Comparison of ENCODE assay signal across 1 cellular context in the genomic region with DNA sequence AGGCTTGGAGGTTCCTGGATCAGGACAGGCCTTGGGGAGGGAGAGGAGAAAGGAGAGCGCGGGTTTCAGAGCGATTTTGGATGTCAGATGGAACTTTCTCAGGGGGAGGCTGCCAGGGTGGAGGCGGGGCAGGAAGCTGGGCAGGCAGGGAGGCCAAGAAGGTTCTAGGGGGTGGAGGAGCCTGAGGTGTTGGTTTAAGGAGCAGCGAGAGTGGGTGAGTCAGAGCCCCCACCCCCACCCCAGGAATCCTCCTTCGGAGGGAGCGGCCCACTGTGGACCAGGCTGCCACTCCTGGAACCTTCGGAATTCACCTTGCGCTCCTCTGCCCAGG.
TF ChIP-seq lines count a peak whose summit lies in the region.

No MANE protein-coding gene starts in this region.

TF ChIP-seq in HEK293, 187 proteins besides CTCF, POLR2A, EP300 and RAD21 (continued from another document and continues in another):
- TF ChIP-seq KLF16 (tag by site-specific recombination; IDR thresholded peaks at IDR 0.05) (peak; percentile 62; the same call in 1 of the 2 replicates), ZFHX2 (tag by site-specific recombination; conservative IDR thresholded peaks at IDR 0.05) (peak; percentile 71), ZNF202 (tag by site-specific recombination; IDR thresholded peaks at IDR 0.05; ENCODE audit: borderline replicate concordance) (no peak), YY1 (tag by site-specific recombination; IDR thresholded peaks at IDR 0.05) (no peak), ZNF624 (tag by site-specific recombination; IDR thresholded peaks at IDR 0.05) (no peak), ZBTB7A (tag by site-specific recombination; IDR thresholded peaks at IDR 0.05; ENCODE audit: low read depth) (no peak), MEIS1 (CRISPR knock-in tag; IDR thresholded peaks at IDR 0.05; ENCODE audit: borderline replicate concordance) (no peak), PRDM1 (tag by site-specific recombination; IDR thresholded peaks at IDR 0.05) (peak; percentile 95; the same call in 1 of the 2 replicates), ZNF214 (tag by site-specific recombination; IDR thresholded peaks at IDR 0.05; ENCODE audit: borderline replicate concordance) (no peak), ZNF416 (tag by site-specific recombination; IDR thresholded peaks at IDR 0.05) (no peak), ZNF600 (tag by site-specific recombination; IDR thresholded peaks at IDR 0.05) (peak; percentile 37; the same call in 1 of the 2 replicates), ZNF133 (tag by site-specific recombination; IDR thresholded peaks at IDR 0.05) (no peak), ZNF2 (tag by site-specific recombination; IDR thresholded peaks at IDR 0.05) (no peak), ZNF830 (tag by site-specific recombination; IDR thresholded peaks at IDR 0.05; ENCODE audit: low read depth) (no peak), ZXDB (tag by site-specific recombination; IDR thresholded peaks at IDR 0.05) (no peak), ZNF555 (tag by site-specific recombination; conservative IDR thresholded peaks at IDR 0.05) (no peak), ZNF16 (tag by site-specific recombination; IDR thresholded peaks at IDR 0.05; ENCODE audit: low read depth) (peak; percentile 4; the same call in 1 of the 2 replicates), ZNF670 (tag by site-specific recombination; IDR thresholded peaks at IDR 0.05; ENCODE audit: low read depth) (no peak), HOXC10 (CRISPR knock-in tag; IDR thresholded peaks at IDR 0.05) (no peak), SCRT2 (tag by site-specific recombination; IDR thresholded peaks at IDR 0.05) (no peak), ZNF391 (tag by site-specific recombination; IDR thresholded peaks at IDR 0.05; ENCODE audit: borderline replicate concordance, low read depth) (no peak), ZNF10 (tag by site-specific recombination; IDR thresholded peaks at IDR 0.05) (no peak), ZNF146 (tag by site-specific recombination; IDR thresholded peaks at IDR 0.05) (no peak), ZNF558 (tag by site-specific recombination; IDR thresholded peaks at IDR 0.05) (no peak), ZNF23 (tag by site-specific recombination; IDR thresholded peaks at IDR 0.05; ENCODE audit: borderline replicate concordance) (no peak), ZNF514 (tag by site-specific recombination; IDR thresholded peaks at IDR 0.05) (no peak), ZFP3 (tag by site-specific recombination; IDR thresholded peaks at IDR 0.05; ENCODE audit: low read depth) (no peak), ZNF184 (tag by site-specific recombination; IDR thresholded peaks at IDR 0.05) (no peak), SP3 (tag by site-specific recombination; IDR thresholded peaks at IDR 0.05) (peak; percentile 20; the same call in 1 of the 2 replicates), ZNF629 (tag by site-specific recombination; IDR thresholded peaks at IDR 0.05) (peak; percentile 55; the same call in 1 of the 2 replicates), ZNF585B (tag by site-specific recombination; IDR thresholded peaks at IDR 0.05) (no peak), ZNF292 (tag by site-specific recombination; IDR thresholded peaks at IDR 0.05; ENCODE audit: borderline replicate concordance, low read depth) (no peak), ZNF677 (tag by site-specific recombination; IDR thresholded peaks at IDR 0.05) (no peak), WT1 (tag by site-specific recombination; IDR thresholded peaks at IDR 0.05) (peak; percentile 76; the same call in 1 of the 2 replicates), ZNF37A (tag by site-specific recombination; IDR thresholded peaks at IDR 0.05) (no peak), ZNF239 (tag by site-specific recombination; IDR thresholded peaks at IDR 0.05) (no peak)
- TF ChIP-seq, protein P1, sequence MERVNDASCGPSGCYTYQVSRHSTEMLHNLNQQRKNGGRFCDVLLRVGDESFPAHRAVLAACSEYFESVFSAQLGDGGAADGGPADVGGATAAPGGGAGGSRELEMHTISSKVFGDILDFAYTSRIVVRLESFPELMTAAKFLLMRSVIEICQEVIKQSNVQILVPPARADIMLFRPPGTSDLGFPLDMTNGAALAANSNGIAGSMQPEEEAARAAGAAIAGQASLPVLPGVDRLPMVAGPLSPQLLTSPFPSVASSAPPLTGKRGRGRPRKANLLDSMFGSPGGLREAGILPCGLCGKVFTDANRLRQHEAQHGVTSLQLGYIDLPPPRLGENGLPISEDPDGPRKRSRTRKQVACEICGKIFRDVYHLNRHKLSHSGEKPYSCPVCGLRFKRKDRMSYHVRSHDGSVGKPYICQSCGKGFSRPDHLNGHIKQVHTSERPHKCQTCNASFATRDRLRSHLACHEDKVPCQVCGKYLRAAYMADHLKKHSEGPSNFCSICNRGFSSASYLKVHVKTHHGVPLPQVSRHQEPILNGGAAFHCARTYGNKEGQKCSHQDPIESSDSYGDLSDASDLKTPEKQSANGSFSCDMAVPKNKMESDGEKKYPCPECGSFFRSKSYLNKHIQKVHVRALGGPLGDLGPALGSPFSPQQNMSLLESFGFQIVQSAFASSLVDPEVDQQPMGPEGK (tag by site-specific recombination; IDR thresholded peaks at IDR 0.05), result peak; percentile 62; the same call in 1 of the 2 replicates
- TF ChIP-seq, protein P2, sequence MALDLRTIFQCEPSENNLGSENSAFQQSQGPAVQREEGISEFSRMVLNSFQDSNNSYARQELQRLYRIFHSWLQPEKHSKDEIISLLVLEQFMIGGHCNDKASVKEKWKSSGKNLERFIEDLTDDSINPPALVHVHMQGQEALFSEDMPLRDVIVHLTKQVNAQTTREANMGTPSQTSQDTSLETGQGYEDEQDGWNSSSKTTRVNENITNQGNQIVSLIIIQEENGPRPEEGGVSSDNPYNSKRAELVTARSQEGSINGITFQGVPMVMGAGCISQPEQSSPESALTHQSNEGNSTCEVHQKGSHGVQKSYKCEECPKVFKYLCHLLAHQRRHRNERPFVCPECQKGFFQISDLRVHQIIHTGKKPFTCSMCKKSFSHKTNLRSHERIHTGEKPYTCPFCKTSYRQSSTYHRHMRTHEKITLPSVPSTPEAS (tag by site-specific recombination; IDR thresholded peaks at IDR 0.05), result no peak
- TF ChIP-seq, protein P3, sequence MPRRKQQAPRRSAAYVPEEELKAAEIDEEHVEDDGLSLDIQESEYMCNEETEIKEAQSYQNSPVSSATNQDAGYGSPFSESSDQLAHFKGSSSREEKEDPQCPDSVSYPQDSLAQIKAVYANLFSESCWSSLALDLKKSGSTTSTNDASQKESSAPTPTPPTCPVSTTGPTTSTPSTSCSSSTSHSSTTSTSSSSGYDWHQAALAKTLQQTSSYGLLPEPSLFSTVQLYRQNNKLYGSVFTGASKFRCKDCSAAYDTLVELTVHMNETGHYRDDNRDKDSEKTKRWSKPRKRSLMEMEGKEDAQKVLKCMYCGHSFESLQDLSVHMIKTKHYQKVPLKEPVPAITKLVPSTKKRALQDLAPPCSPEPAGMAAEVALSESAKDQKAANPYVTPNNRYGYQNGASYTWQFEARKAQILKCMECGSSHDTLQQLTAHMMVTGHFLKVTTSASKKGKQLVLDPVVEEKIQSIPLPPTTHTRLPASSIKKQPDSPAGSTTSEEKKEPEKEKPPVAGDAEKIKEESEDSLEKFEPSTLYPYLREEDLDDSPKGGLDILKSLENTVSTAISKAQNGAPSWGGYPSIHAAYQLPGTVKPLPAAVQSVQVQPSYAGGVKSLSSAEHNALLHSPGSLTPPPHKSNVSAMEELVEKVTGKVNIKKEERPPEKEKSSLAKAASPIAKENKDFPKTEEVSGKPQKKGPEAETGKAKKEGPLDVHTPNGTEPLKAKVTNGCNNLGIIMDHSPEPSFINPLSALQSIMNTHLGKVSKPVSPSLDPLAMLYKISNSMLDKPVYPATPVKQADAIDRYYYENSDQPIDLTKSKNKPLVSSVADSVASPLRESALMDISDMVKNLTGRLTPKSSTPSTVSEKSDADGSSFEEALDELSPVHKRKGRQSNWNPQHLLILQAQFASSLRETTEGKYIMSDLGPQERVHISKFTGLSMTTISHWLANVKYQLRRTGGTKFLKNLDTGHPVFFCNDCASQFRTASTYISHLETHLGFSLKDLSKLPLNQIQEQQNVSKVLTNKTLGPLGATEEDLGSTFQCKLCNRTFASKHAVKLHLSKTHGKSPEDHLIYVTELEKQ (tag by site-specific recombination; IDR thresholded peaks at IDR 0.05; ENCODE audit: borderline replicate concordance), result 0 out of 2 replicates have a peak, but pooled peaks have one; percentile 27
- TF ChIP-seq, protein P4, sequence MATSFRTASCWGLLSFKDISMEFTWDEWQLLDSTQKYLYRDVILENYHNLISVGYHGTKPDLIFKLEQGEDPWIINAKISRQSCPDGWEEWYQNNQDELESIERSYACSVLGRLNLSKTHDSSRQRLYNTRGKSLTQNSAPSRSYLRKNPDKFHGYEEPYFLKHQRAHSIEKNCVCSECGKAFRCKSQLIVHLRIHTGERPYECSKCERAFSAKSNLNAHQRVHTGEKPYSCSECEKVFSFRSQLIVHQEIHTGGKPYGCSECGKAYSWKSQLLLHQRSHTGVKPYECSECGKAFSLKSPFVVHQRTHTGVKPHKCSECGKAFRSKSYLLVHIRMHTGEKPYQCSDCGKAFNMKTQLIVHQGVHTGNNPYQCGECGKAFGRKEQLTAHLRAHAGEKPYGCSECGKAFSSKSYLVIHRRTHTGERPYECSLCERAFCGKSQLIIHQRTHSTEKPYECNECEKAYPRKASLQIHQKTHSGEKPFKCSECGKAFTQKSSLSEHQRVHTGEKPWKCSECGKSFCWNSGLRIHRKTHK (tag by site-specific recombination; IDR thresholded peaks at IDR 0.05), result no peak
- TF ChIP-seq, protein P5, sequence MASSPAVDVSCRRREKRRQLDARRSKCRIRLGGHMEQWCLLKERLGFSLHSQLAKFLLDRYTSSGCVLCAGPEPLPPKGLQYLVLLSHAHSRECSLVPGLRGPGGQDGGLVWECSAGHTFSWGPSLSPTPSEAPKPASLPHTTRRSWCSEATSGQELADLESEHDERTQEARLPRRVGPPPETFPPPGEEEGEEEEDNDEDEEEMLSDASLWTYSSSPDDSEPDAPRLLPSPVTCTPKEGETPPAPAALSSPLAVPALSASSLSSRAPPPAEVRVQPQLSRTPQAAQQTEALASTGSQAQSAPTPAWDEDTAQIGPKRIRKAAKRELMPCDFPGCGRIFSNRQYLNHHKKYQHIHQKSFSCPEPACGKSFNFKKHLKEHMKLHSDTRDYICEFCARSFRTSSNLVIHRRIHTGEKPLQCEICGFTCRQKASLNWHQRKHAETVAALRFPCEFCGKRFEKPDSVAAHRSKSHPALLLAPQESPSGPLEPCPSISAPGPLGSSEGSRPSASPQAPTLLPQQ (tag by site-specific recombination; IDR thresholded peaks at IDR 0.05), result no peak
- TF ChIP-seq, protein P6, sequence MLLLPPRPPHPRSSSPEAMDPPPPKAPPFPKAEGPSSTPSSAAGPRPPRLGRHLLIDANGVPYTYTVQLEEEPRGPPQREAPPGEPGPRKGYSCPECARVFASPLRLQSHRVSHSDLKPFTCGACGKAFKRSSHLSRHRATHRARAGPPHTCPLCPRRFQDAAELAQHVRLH (tag by site-specific recombination; IDR thresholded peaks at IDR 0.05), result no peak
- TF ChIP-seq, protein P7, sequence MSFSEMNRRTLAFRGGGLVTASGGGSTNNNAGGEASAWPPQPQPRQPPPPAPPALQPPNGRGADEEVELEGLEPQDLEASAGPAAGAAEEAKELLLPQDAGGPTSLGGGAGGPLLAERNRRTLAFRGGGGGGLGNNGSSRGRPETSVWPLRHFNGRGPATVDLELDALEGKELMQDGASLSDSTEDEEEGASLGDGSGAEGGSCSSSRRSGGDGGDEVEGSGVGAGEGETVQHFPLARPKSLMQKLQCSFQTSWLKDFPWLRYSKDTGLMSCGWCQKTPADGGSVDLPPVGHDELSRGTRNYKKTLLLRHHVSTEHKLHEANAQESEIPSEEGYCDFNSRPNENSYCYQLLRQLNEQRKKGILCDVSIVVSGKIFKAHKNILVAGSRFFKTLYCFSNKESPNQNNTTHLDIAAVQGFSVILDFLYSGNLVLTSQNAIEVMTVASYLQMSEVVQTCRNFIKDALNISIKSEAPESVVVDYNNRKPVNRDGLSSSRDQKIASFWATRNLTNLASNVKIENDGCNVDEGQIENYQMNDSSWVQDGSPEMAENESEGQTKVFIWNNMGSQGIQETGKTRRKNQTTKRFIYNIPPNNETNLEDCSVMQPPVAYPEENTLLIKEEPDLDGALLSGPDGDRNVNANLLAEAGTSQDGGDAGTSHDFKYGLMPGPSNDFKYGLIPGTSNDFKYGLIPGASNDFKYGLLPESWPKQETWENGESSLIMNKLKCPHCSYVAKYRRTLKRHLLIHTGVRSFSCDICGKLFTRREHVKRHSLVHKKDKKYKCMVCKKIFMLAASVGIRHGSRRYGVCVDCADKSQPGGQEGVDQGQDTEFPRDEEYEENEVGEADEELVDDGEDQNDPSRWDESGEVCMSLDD (tag by site-specific recombination; IDR thresholded peaks at IDR 0.05), result no peak
- TF ChIP-seq, protein P8, sequence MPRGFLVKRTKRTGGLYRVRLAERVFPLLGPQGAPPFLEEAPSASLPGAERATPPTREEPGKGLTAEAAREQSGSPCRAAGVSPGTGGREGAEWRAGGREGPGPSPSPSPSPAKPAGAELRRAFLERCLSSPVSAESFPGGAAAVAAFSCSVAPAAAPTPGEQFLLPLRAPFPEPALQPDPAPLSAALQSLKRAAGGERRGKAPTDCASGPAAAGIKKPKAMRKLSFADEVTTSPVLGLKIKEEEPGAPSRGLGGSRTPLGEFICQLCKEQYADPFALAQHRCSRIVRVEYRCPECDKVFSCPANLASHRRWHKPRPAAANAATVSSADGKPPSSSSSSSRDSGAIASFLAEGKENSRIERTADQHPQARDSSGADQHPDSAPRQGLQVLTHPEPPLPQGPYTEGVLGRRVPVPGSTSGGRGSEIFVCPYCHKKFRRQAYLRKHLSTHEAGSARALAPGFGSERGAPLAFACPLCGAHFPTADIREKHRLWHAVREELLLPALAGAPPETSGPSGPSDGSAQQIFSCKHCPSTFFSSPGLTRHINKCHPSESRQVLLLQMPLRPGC (tag by site-specific recombination; IDR thresholded peaks at IDR 0.05), result 0 out of 2 replicates have a peak, but pooled peaks have one; percentile 36
- TF ChIP-seq, protein P9, sequence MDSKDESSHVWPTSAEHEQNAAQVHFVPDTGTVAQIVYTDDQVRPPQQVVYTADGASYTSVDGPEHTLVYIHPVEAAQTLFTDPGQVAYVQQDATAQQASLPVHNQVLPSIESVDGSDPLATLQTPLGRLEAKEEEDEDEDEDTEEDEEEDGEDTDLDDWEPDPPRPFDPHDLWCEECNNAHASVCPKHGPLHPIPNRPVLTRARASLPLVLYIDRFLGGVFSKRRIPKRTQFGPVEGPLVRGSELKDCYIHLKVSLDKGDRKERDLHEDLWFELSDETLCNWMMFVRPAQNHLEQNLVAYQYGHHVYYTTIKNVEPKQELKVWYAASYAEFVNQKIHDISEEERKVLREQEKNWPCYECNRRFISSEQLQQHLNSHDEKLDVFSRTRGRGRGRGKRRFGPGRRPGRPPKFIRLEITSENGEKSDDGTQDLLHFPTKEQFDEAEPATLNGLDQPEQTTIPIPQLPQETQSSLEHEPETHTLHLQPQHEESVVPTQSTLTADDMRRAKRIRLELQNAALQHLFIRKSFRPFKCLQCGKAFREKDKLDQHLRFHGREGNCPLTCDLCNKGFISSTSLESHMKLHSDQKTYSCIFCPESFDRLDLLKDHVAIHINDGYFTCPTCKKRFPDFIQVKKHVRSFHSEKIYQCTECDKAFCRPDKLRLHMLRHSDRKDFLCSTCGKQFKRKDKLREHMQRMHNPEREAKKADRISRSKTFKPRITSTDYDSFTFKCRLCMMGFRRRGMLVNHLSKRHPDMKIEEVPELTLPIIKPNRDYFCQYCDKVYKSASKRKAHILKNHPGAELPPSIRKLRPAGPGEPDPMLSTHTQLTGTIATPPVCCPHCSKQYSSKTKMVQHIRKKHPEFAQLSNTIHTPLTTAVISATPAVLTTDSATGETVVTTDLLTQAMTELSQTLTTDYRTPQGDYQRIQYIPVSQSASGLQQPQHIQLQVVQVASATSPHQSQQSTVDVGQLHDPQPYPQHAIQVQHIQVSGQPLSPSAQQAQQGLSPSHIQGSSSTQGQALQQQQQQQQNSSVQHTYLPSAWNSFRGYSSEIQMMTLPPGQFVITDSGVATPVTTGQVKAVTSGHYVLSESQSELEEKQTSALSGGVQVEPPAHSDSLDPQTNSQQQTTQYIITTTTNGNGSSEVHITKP (tag by site-specific recombination; IDR thresholded peaks at IDR 0.05), result no peak; the same call in 1 of the 2 replicates
